Comparison of ENCODE assay signal across 8 cellular contexts in the genomic region with DNA sequence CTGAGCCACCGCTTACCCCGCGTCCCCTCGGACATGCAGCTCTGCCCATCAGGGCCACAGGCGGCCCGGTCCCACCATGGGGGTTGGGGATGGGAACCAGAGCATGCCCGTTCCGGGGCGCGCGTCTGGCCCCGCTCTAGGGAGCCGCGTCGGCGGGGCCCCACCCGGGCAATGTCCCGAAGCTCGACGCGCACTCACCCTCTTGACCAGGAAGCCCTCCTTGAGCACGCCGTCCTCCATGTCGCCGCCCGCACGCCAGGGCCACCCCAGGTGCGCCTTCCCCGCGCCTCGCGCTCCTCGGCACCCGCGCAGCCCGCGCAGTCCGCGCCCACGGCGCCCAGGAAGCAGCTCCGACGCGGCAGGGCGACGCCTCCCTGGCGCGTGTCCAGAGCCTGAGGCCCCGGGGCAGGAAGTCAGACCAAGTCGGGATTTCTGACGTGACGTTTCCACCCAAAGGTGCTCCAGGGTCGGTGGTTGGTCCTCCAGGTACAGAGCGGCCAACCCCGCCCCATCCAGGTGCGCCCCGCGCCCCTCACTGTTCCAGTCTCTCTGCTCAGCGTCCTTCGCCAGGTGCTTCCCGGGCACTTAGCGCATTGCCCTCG. TPM values are rescaled to one million over a fixed set of nuclear protein-coding genes. Genes with fewer than 3 reads are reported as not detected.
DNase-seq lines count a peak whose midpoint lies in the region; ATAC-seq and TF ChIP-seq lines count a peak whose summit lies in the region.

A gene with protein sequence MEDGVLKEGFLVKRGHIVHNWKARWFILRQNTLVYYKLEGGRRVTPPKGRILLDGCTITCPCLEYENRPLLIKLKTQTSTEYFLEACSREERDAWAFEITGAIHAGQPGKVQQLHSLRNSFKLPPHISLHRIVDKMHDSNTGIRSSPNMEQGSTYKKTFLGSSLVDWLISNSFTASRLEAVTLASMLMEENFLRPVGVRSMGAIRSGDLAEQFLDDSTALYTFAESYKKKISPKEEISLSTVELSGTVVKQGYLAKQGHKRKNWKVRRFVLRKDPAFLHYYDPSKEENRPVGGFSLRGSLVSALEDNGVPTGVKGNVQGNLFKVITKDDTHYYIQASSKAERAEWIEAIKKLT (minus strand): TSS at position 346 of the 602 bp plus-strand sequence. CDS start 106 bp downstream, at position 240.

- H3K9ac ChIP-seq in fibroblast of lung (ENCODE audit: insufficient read depth, low read length): no peak within 1 kb of the TSS

- CTCF ChIA-PET in A673 (lab: Charles Lee): no interaction called here

- no peak within 1 kb of the TSS for H3K27ac ChIP-seq in A673 (ENCODE audit: low read depth, low read length, poor library complexity, severe bottlenecking)
- H3K27ac ChIP-seq in fibroblast of lung (ENCODE audit: insufficient read depth, low read length): no peak within 1 kb of the TSS

- intact Hi-C loops in A673 (cut with micrococcal nuclease; ENCODE audit: unreplicated experiment): no loop called here

- POLR2A ChIA-PET in A673 (lab: Charles Lee; ENCODE audit: low non-redundant PET): no interaction called here

- no peak for ATAC-seq in HG03108 (IDR thresholded peaks at IDR 0.05; ENCODE audit: unreplicated experiment)
- no peak for ATAC-seq in GM19397 (IDR thresholded peaks at IDR 0.05; ENCODE audit: unreplicated experiment)

- H3K4me1 ChIP-seq in A673 (ENCODE audit: insufficient read depth, low read length, poor library complexity, severe bottlenecking) (no peaks in the 10 kb centered on the region), fibroblast of lung (ENCODE audit: control insufficient read depth, extremely low read depth, insufficient read depth, low read length) (peaks cover 6% of the 10 kb centered on the region)

- H3K36me3 ChIP-seq in A673 (ENCODE audit: insufficient read depth, low read length, poor library complexity, severe bottlenecking): no peaks in the 10 kb centered on the region
- H3K36me3 ChIP-seq in fibroblast of lung (ENCODE audit: control insufficient read depth, insufficient read depth, low read length): no peaks in the 10 kb centered on the region

- no peaks in the 10 kb centered on the region for H3K27me3 ChIP-seq in A673 (replicated peaks; ENCODE audit: insufficient read depth, low read depth, low read length, poor library complexity)
- no peaks in the 10 kb centered on the region for H3K27me3 ChIP-seq in fibroblast of lung (ENCODE audit: control insufficient read depth, insufficient read depth, low read length)

- no peaks in the 10 kb centered on the region for H4K20me1 ChIP-seq in fibroblast of lung (ENCODE audit: control insufficient read depth, extremely low read depth, insufficient read depth, low read length)

- no peak for TF ChIP-seq CTCF in A673 (conservative IDR thresholded peaks at IDR 0.05; ENCODE audit: low read depth, low read length)
- TF ChIP-seq CTCF in fibroblast of lung (conservative IDR thresholded peaks at IDR 0.05 in 1 of 2, IDR thresholded peaks at IDR 0.05 in 1 of 2; ENCODE audit: low read depth in 1 of 2, low read length in 2 of 2): no peak

- no TSS peak for BruUV-seq in A673 (replicated peaks; lab: Mats Ljungman, UMichigan)

- peak within 1 kb of the TSS; percentile 40 for H3K4me3 ChIP-seq in A673 (ENCODE audit: low read depth, low read length, poor library complexity, severe bottlenecking)
- H3K4me3 ChIP-seq in fibroblast of lung (replicated peaks in 1 of 4; ENCODE audit: control extremely low read depth in 1 of 4, insufficient read depth in 1 of 4, low read depth in 3 of 4, low read length in 4 of 4): peak within 1 kb of the TSS; percentile 18 to 50 (median 28)

- H3K4me2 ChIP-seq in fibroblast of lung (ENCODE audit: extremely low read depth, insufficient read depth, low read length): peak within 1 kb of the TSS; percentile 77

- DNase-seq in A673 (ENCODE audit: low spot score) (peak; percentile 44), NCI-H146 treated with DMSO at 0.1 percent for 48 hours (lab: John Stamatoyannopoulos, UW; ENCODE audit: unreplicated experiment) (peak; percentile 27), activated T-cell treated with anti-CD3 and anti-CD28 coated beads for 24 hours (ENCODE audit: low read depth) (peak; percentile 20), fibroblast of lung (ENCODE audit: low read depth in 2 of 2) (peak; percentile 20 to 42), retina (peak; percentile 32), KG1 (lab: John Stamatoyannopoulos, UW) (no peak)

- H3K79me2 ChIP-seq in fibroblast of lung (ENCODE audit: control insufficient read depth, insufficient read depth, low read length): no peaks in the 10 kb centered on the region

- peak within 1 kb of the TSS; percentile 73 for H2AFZ ChIP-seq in fibroblast of lung (ENCODE audit: low read length)

- H3K9me3 ChIP-seq in A673 (ENCODE audit: low read depth, low read length, poor library complexity, severe bottlenecking) (no peaks in the 10 kb centered on the region), fibroblast of lung (ENCODE audit: control insufficient read depth, insufficient read depth, low read depth, low read length) (no peaks in the 10 kb centered on the region)

RNA-seq across cellular contexts. Expression of the gene that starts here (rescaled TPM):
- total RNA-seq in A673 (2021): 3.7 and 6.8 TPM in 2 replicates
- 0.17 and 0.51 TPM in 2 replicates for total RNA-seq in fibroblast of lung
- polyA plus RNA-seq in fibroblast of lung: 1.1 and 3.5 TPM in 2 replicates
- polyA plus RNA-seq in fibroblast of lung (2012): 1.2 and 4.2 TPM in 2 replicates
- 2.4 TPM in 1 of 2 replicates, not detected in the other for polyA minus RNA-seq in fibroblast of lung (ENCODE audit: low replicate concordance)
